ENCODE assay signal across 8 cellular contexts in genomic region chr10:122648599-122649428, GRCh38. TPM values are rescaled to one million over a fixed set of nuclear protein-coding genes. Genes with fewer than 3 reads are reported as not detected.
DNase-seq lines count a peak whose midpoint lies in the region; ATAC-seq, FAIRE-seq and TF ChIP-seq lines count a peak whose summit lies in the region.

No MANE protein-coding gene starts in this region.

- DNase-seq in BJ (ENCODE audit: low read depth) (no peak), GM18507 (ENCODE audit: extremely low spot score, insufficient read length, low read depth) (no peak), NCI-H526 (lab: John Stamatoyannopoulos, UW) (peak; percentile 22 to 62), astrocyte of the cerebellum (ENCODE audit: low read depth) (peak; percentile 4), hypothalamus (lab: John Stamatoyannopoulos, UW) (peak in 43 of 51 donors; percentile 5 to 76 (median 37))
- peak; percentile 5 for DNase-seq in stimulated activated CD4-positive, alpha-beta T cell treated with anti-CD3 and anti-CD28 coated beads, Interleukin-12 subunit alpha, Interleukin-12 subunit beta, amount 100 ng/mL, for 4 hours

- TF ChIP-seq CTCF in BJ (IDR thresholded peaks at IDR 0.05; ENCODE audit: insufficient read depth, low read depth, low read length) (peak; percentile 60), astrocyte of the cerebellum (IDR thresholded peaks at IDR 0.05; ENCODE audit: low read depth, low read length, missing control alignments) (peak; percentile 69)

- CTCF ChIA-PET in BJ (lab: Yijun Ruan, JAX): interaction anchor here (0.6 to 2.0 kb wide), 9 partner anchors 9 to 918 kb away, joined by 3 to 13 read pairs (median 4); no protein-coding TSS in a partner anchor

- H3K4me3 ChIP-seq in BJ (ENCODE audit: low read depth, low read length): no peak overlapping the region
- H3K4me3 ChIP-seq in astrocyte of the cerebellum (ENCODE audit: low read depth, low read length): no peak overlapping the region

- no peak for ATAC-seq in HG03039 (IDR thresholded peaks at IDR 0.05; ENCODE audit: unreplicated experiment)
- ATAC-seq in HG03520 (IDR thresholded peaks at IDR 0.05; ENCODE audit: unreplicated experiment): no peak

- H3K36me3 ChIP-seq in BJ (ENCODE audit: control insufficient read depth, insufficient read depth, low read length): no peaks in the 10 kb centered on the region

- POLR2A ChIA-PET in BJ (lab: Charles Lee): no interaction called here

- in situ Hi-C loops in astrocyte of the cerebellum (cut with HindIII; ENCODE audit: low sequenced_read_pairs): no loop called here

- H3K27me3 ChIP-seq in BJ (ENCODE audit: control insufficient read depth, insufficient read depth, low read length): no peaks in the 10 kb centered on the region

- FAIRE-seq in GM18507 (lab: Jason Lieb, UNC): peak; percentile 12

RNA-seq across cellular contexts. Expression of gene C10orf120, which starts 50.8 kb away (rescaled TPM):
- polyA plus RNA-seq in BJ (2011; rRNA removed): not detected in 2 replicates
- not detected in 2 replicates for polyA minus RNA-seq in BJ (2011; rRNA and poly(A)+ RNA removed)

Comparison
In these comparisons a context has a peak if more than half of its experiments do, and no peak if none do; other contexts are left out.
1. DNase-seq: peak in NCI-H526 (2 of 2), astrocyte of the cerebellum (single experiment), hypothalamus (43 of 51) and stimulated activated CD4-positive, alpha-beta T cell treated with anti-CD3 and anti-CD28 coated beads, Interleukin-12 subunit alpha, Interleukin-12 subunit beta, amount 100 ng/mL, for 4 hours (single experiment); none in BJ (single experiment) and GM18507 (single experiment).